Comparison of ENCODE assay signal across 21 cellular contexts in the genomic region with DNA sequence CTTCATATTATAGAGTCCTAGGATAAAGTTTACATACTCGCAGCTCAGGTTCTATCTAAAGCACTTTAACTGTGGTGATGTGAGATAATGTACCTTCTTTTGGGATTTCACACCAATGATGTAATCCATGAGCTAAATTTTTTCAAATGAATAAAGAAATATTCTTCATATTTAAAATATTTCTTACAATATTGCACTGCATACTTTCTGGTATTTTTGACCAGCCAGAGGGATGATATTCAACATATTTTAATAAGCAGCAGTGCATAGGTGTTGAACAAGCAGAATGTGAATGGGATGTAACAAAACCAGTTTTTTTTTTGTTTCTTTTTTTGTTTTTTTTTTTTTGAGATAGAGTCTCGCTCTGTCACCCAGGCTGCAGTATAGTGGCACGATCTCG.
DNase-seq lines count a peak whose midpoint lies in the region; ATAC-seq, FAIRE-seq and TF ChIP-seq lines count a peak whose summit lies in the region.
"Had no signal": no experiment of that assay in that cellular context is flagged by ENCODE, and none has a peak within 500 bp of the region (broad histone marks: within the 10 kb centered on the region; RNA-seq: fewer than 3 reads in every experiment).

No MANE protein-coding gene starts in this region.

- CTCF ChIA-PET in HepG2 (lab: Yijun Ruan, JAX; ENCODE audit: low intra/inter-chr PET ratio, low total read pairs) = no interaction called here
- CTCF ChIA-PET in activated CD4-positive, alpha-beta T cell treated with anti-CD3 and anti-CD28 coated beads, Interleukin-2, amount 10 ng/mL, durations not matched to agents 7 days and 5 days (lab: Charles Lee) = no interaction called here

- H3K9me3 Mint-ChIP-seq in chondrocyte (ENCODE audit: low read depth) = peaks cover 4% of the 10 kb centered on the region
- H3K9me3 Mint-ChIP-seq in activated CD4-positive, alpha-beta T cell treated with anti-CD3 and anti-CD28 coated beads, Interleukin-2, amount 10 ng/mL, durations not matched to agents 7 days and 5 days = no peaks in the 10 kb centered on the region
- H3K9me3 Mint-ChIP-seq: CD8-positive, alpha-beta T cell had no signal

- TF ChIP-seq POLR2A in HepG2 (IDR thresholded peaks at IDR 0.05; ENCODE audit: insufficient read depth in 1 of 2, low read depth in 2 of 2, low read length in 2 of 2) (no peak), right lobe of liver (IDR thresholded peaks at IDR 0.05) (no peak)

- no peaks in the 10 kb centered on the region for H3K27me3 Mint-ChIP-seq in chondrocyte (ENCODE audit: low read depth)
- no peaks in the 10 kb centered on the region for H3K27me3 Mint-ChIP-seq in activated CD4-positive, alpha-beta T cell treated with anti-CD3 and anti-CD28 coated beads, Interleukin-2, amount 10 ng/mL, durations not matched to agents 7 days and 5 days
- H3K27me3 Mint-ChIP-seq: B cell; CD4-positive, alpha-beta T cell had no signal

- H3K27ac ChIP-seq in HepG2 (ENCODE audit: extremely low read length, insufficient read depth, low read length) = peak overlapping the region; percentile 24
- no peak overlapping the region for H3K27ac ChIP-seq in right lobe of liver
- H3K27ac ChIP-seq: 22Rv1; BLaER1 treated with 17β-estradiol and CSF1 and Interleukin-3, amounts not matched to agents 10 nM and 100 nM; C4-2B had no signal

- H3K4me3 ChIP-seq in HepG2 (replicated peaks in 1 of 3; ENCODE audit: insufficient read depth in 1 of 3, low read depth in 2 of 3, low read length in 3 of 3) (no peak overlapping the region), right lobe of liver (no peak overlapping the region)
- H3K4me3 ChIP-seq: A549; BLaER1 treated with 17β-estradiol and CSF1 and Interleukin-3, amounts not matched to agents 10 nM and 100 nM had no signal

- H3K36me3 ChIP-seq in HepG2 (replicated peaks in 1 of 2; ENCODE audit: control insufficient read depth in 1 of 2, insufficient read depth in 2 of 2, low read length in 2 of 2) = no peaks in the 10 kb centered on the region
- H3K36me3 ChIP-seq in right lobe of liver = no peaks in the 10 kb centered on the region
- H3K36me3 ChIP-seq: BLaER1 treated with 17β-estradiol and CSF1 and Interleukin-3, amounts not matched to agents 10 nM and 100 nM had no signal

- no peak for TF ChIP-seq RAD21 in HepG2 (CRISPR knock-in tag; IDR thresholded peaks at IDR 0.05)

- intact Hi-C loops in HepG2 (cut with micrococcal nuclease; ENCODE audit: unreplicated experiment) = loop anchor here (5.0 to 10.0 kb wide), 2 partner anchors 130 to 222 kb away; no protein-coding TSS in a partner anchor
- intact Hi-C loops in right lobe of liver (cut with DNase I) = no loop called here

- peak overlapping the region; percentile 59 for H3K27ac Mint-ChIP-seq in chondrocyte (ENCODE audit: unreplicated experiment)
- no peak overlapping the region for H3K27ac Mint-ChIP-seq in activated CD4-positive, alpha-beta T cell treated with anti-CD3 and anti-CD28 coated beads, Interleukin-2, amount 10 ng/mL, durations not matched to agents 7 days and 5 days
- H3K27ac Mint-ChIP-seq: B cell; CD4-positive, alpha-beta T cell; CD8-positive, alpha-beta T cell had no signal

- TF ChIP-seq EP300 in HepG2 (IDR thresholded peaks at IDR 0.05; ENCODE audit: low read depth in 2 of 2, low read length in 2 of 2) = no peak
- TF ChIP-seq EP300 in HepG2 (CRISPR knock-in tag; IDR thresholded peaks at IDR 0.05; ENCODE audit: borderline replicate concordance) = no peak

- over 99% methylated on average over 4 of the region's 4 CpGs for WGBS in HepG2 (ENCODE audit: low lambda C conversion rate)
- WGBS in right lobe of liver (ENCODE audit: insufficient coverage, low coverage, low lambda C conversion rate, missing lambda C conversion rate) = 75% methylated on average over 4 of the region's 4 CpGs

- no TSS peak for BruUV-seq in HepG2 (replicated peaks; lab: Mats Ljungman, UMichigan)

- no peaks in the 10 kb centered on the region for H3K9me3 ChIP-seq in HepG2 (ENCODE audit: low read length)
- no peaks in the 10 kb centered on the region for H3K9me3 ChIP-seq in right lobe of liver

- POLR2A ChIA-PET in HepG2 (lab: Yijun Ruan, JAX) = interaction anchor here (0.7 kb wide), 2 partner anchors 34 to 179 kb away, joined by 3 read pairs; no protein-coding TSS in a partner anchor
- POLR2A ChIA-PET in activated CD4-positive, alpha-beta T cell treated with anti-CD3 and anti-CD28 coated beads, Interleukin-2, amount 10 ng/mL, durations not matched to agents 7 days and 5 days (lab: Charles Lee) = no interaction called here

- ATAC-seq in HepG2 (no peak), right lobe of liver (no peak), GM18517 (IDR thresholded peaks at IDR 0.05; ENCODE audit: unreplicated experiment) (no peak)
- ATAC-seq: A549; CD8-positive, alpha-beta T cell had no signal

- H3K4me1 Mint-ChIP-seq in chondrocyte (ENCODE audit: low read depth) = peaks cover 18% of the 10 kb centered on the region
- H3K4me1 Mint-ChIP-seq in activated CD4-positive, alpha-beta T cell treated with anti-CD3 and anti-CD28 coated beads, Interleukin-2, amount 10 ng/mL, durations not matched to agents 7 days and 5 days = no peaks in the 10 kb centered on the region
- H3K4me1 Mint-ChIP-seq: B cell had no signal

- no peak for DNase-seq in HepG2 (ENCODE audit: low spot score)
- no peak for DNase-seq in right lobe of liver
- no peak for DNase-seq in chondrocyte (ENCODE audit: low spot score)
- no peak for DNase-seq in activated CD4-positive, alpha-beta T cell treated with anti-CD3 and anti-CD28 coated beads, Interleukin-2, amount 10 ng/mL, durations not matched to agents 7 days and 5 days
- DNase-seq: AML-193; Caco-2; Calu3; CD4-positive, alpha-beta T cell; CD8-positive, alpha-beta T cell; DMS79 treated with DMSO at 0.1 percent for 48 hours; GF-D8 had no signal

- no peak overlapping the region for H3K9ac ChIP-seq in HepG2 (ENCODE audit: insufficient read depth, low read depth, low read length)
- H3K9ac ChIP-seq: BLaER1 treated with 17β-estradiol and CSF1 and Interleukin-3, amounts not matched to agents 10 nM and 100 nM had no signal

- no peak overlapping the region for H3K4me2 ChIP-seq in HepG2 (ENCODE audit: low read depth, low read length)
- H3K4me2 ChIP-seq: A549; BLaER1 treated with 17β-estradiol and CSF1 and Interleukin-3, amounts not matched to agents 10 nM and 100 nM had no signal

- H3K79me2 ChIP-seq in HepG2 (ENCODE audit: insufficient read depth, low read length) = no peaks in the 10 kb centered on the region

- H2AFZ ChIP-seq in HepG2 (ENCODE audit: low read length) = no peak overlapping the region

- no peak for TF ChIP-seq CTCF in HepG2 (CRISPR knock-in tag; IDR thresholded peaks at IDR 0.05)
- no peak for TF ChIP-seq CTCF in right lobe of liver (IDR thresholded peaks at IDR 0.05)
- no peak for TF ChIP-seq CTCF in chondrocyte (IDR thresholded peaks at IDR 0.05)

- H3K4me3 Mint-ChIP-seq in chondrocyte (ENCODE audit: unreplicated experiment) = no peak overlapping the region
- no peak overlapping the region for H3K4me3 Mint-ChIP-seq in activated CD4-positive, alpha-beta T cell treated with anti-CD3 and anti-CD28 coated beads, Interleukin-2, amount 10 ng/mL, durations not matched to agents 7 days and 5 days
- H3K4me3 Mint-ChIP-seq: B cell; CD4-positive, alpha-beta T cell; CD8-positive, alpha-beta T cell had no signal

- H3K36me3 Mint-ChIP-seq in chondrocyte (ENCODE audit: low read depth) = peaks cover 1% of the 10 kb centered on the region
- no peaks in the 10 kb centered on the region for H3K36me3 Mint-ChIP-seq in activated CD4-positive, alpha-beta T cell treated with anti-CD3 and anti-CD28 coated beads, Interleukin-2, amount 10 ng/mL, durations not matched to agents 7 days and 5 days (ENCODE audit: low read depth)
- H3K36me3 Mint-ChIP-seq: CD8-positive, alpha-beta T cell had no signal

- FAIRE-seq in HepG2 (lab: Jason Lieb, UNC) = no peak
- FAIRE-seq: A549, D721Med, G401.6, GM12891, GM19239 had no signal

- peaks cover 50% of the 10 kb centered on the region for H3K4me1 ChIP-seq in HepG2 (ENCODE audit: insufficient read depth, low read length)
- H3K4me1 ChIP-seq in right lobe of liver = peaks cover 0 to 9% (median 3%) of the 10 kb centered on the region in 4 donors
- H3K4me1 ChIP-seq: A549; BLaER1 treated with 17β-estradiol and CSF1 and Interleukin-3, amounts not matched to agents 10 nM and 100 nM had no signal

- in situ Hi-C loops in HepG2 (cut with HindIII; ENCODE audit: extremely low pct_ligation_motif_present, low pct_unique_long_range_greater_than_20kb) = no loop called here

- no peaks in the 10 kb centered on the region for H4K20me1 ChIP-seq in HepG2 (ENCODE audit: insufficient read depth, low read length)
- H4K20me1 ChIP-seq: BLaER1 treated with 17β-estradiol and CSF1 and Interleukin-3, amounts not matched to agents 10 nM and 100 nM had no signal

- H3K27me3 ChIP-seq in HepG2 (ENCODE audit: control insufficient read depth in 1 of 2, insufficient read depth in 2 of 2, low read length in 2 of 2) = no peaks in the 10 kb centered on the region
- no peaks in the 10 kb centered on the region for H3K27me3 ChIP-seq in right lobe of liver
- H3K27me3 ChIP-seq: BLaER1 treated with 17β-estradiol and CSF1 and Interleukin-3, amounts not matched to agents 10 nM and 100 nM had no signal

TF ChIP-seq in HepG2, 621 proteins besides CTCF, POLR2A, EP300 and RAD21:
- no peak for TF ChIP-seq SNAI1 (CRISPR knock-in tag; IDR thresholded peaks at IDR 0.05; ENCODE audit: borderline replicate concordance)
- 0 out of 2 replicates have a peak, but pooled peaks have one; percentile 4 for TF ChIP-seq ATF7 (IDR thresholded peaks at IDR 0.05)
- TF ChIP-seq ATF7 (CRISPR knock-in tag; IDR thresholded peaks at IDR 0.05) = no peak
- no peak for TF ChIP-seq TOPORS (CRISPR knock-in tag; IDR thresholded peaks at IDR 0.05)
